Comparison of ENCODE assay signal across 11 cellular contexts in genomic region chr13:90445179-90445578, GRCh38.
A peak's percentile ranks its signal among the peaks of the same experiment; 100 is the strongest.
DNase-seq lines count a peak whose midpoint lies in the region; ATAC-seq, FAIRE-seq and TF ChIP-seq lines count a peak whose summit lies in the region.
"Had no signal": no experiment of that assay in that cellular context is flagged by ENCODE, and none has a peak within 500 bp of the region (broad histone marks: within the 10 kb centered on the region; RNA-seq: fewer than 3 reads in every experiment).

No MANE protein-coding gene starts in this region.

- H3K27me3 ChIP-seq in breast epithelium: no peaks in the 10 kb centered on the region
- H3K27me3 ChIP-seq in adrenal gland: no peaks in the 10 kb centered on the region
- no peaks in the 10 kb centered on the region for H3K27me3 ChIP-seq in hepatocyte

- peak overlapping the region; percentile 73 for H3K27ac Mint-ChIP-seq in MCF 10A (ENCODE audit: low read depth, unreplicated experiment)
- H3K27ac Mint-ChIP-seq: T-cell had no signal

- intact Hi-C loops in MCF 10A (cut with micrococcal nuclease) (no loop called here), breast epithelium (cut with DNase I; ENCODE audit: low total_unique reads) (no loop called here), adrenal gland (cut with DNase I) (no loop called here)

- H3K27me3 Mint-ChIP-seq in MCF 10A (ENCODE audit: insufficient read depth, unreplicated experiment): no peaks in the 10 kb centered on the region
- H3K27me3 Mint-ChIP-seq: T-cell had no signal

- DNase-seq in MCF 10A (ENCODE audit: unreplicated experiment) (peak; percentile 76), breast epithelium (ENCODE audit: low spot score in 2 of 2) (no peak), adrenal gland (peak in 6 of 7 donors; percentile 10 to 61 (median 40)), hepatocyte (ENCODE audit: low spot score) (peak; percentile 55), urothelium cell line (ENCODE audit: low spot score) (peak; percentile 47)
- DNase-seq: NCI-H1048, psoas muscle, T-cell had no signal

- H3K4me3 Mint-ChIP-seq in MCF 10A (ENCODE audit: unreplicated experiment): no peak overlapping the region
- H3K4me3 Mint-ChIP-seq: T-cell had no signal

- CTCF ChIA-PET in MCF 10A (lab: Yijun Ruan, JAX): interaction anchor here (0.6 kb wide), 1 partner anchor 246 kb away, joined by 6 read pairs; no protein-coding TSS in a partner anchor

- H3K4me2 ChIP-seq in hepatocyte: peak overlapping the region; percentile 11

- no peaks in the 10 kb centered on the region for H4K20me1 ChIP-seq in hepatocyte (ENCODE audit: insufficient read depth, poor library complexity, severe bottlenecking)

- no peak overlapping the region for H3K4me3 ChIP-seq in breast epithelium
- no peak overlapping the region for H3K4me3 ChIP-seq in adrenal gland
- no peak overlapping the region for H3K4me3 ChIP-seq in hepatocyte
- H3K4me3 ChIP-seq: psoas muscle had no signal

- no peaks in the 10 kb centered on the region for H3K4me1 ChIP-seq in breast epithelium
- no peaks in the 10 kb centered on the region for H3K4me1 ChIP-seq in adrenal gland (replicated peaks in 1 of 2)
- no peaks in the 10 kb centered on the region for H3K4me1 ChIP-seq in hepatocyte (ENCODE audit: insufficient read depth)
- H3K4me1 ChIP-seq: psoas muscle had no signal

- WGBS in adrenal gland, 4 donors: 28 to 35% (median 32%) methylated on average over 2 of the region's 2 CpGs
- 33% methylated on average over 2 of the region's 2 CpGs for WGBS in hepatocyte (ENCODE audit: low lambda C conversion rate, missing lambda C conversion rate)

- H3K36me3 ChIP-seq in breast epithelium (no peaks in the 10 kb centered on the region), adrenal gland (replicated peaks in 1 of 2) (no peaks in the 10 kb centered on the region), hepatocyte (replicated peaks; ENCODE audit: insufficient read depth, low read depth) (no peaks in the 10 kb centered on the region)

- ATAC-seq in GM18519 (IDR thresholded peaks at IDR 0.05; ENCODE audit: low FRiP score, unreplicated experiment): no peak
- no peak for ATAC-seq in GM21723 (IDR thresholded peaks at IDR 0.05; ENCODE audit: unreplicated experiment)
- no peak for ATAC-seq in HG03280 (IDR thresholded peaks at IDR 0.05; ENCODE audit: unreplicated experiment)
- ATAC-seq: T-cell had no signal

- H3K9me2 ChIP-seq in hepatocyte (replicated peaks; ENCODE audit: insufficient read depth): no peaks in the 10 kb centered on the region

- BruUV-seq in MCF 10A (replicated peaks; lab: Mats Ljungman, UMichigan): no TSS peak

- POLR2A ChIA-PET in MCF 10A (lab: Yijun Ruan, JAX): no interaction called here

- FAIRE-seq in urothelium cell line (lab: Jason Lieb, UNC): no peak

- H3K4me1 Mint-ChIP-seq in MCF 10A (ENCODE audit: insufficient read depth, unreplicated experiment): peaks cover 32% of the 10 kb centered on the region
- H3K4me1 Mint-ChIP-seq: T-cell had no signal

- TF ChIP-seq CTCF in MCF 10A (IDR thresholded peaks at IDR 0.05; ENCODE audit: unreplicated experiment) (no peak), breast epithelium (IDR thresholded peaks at IDR 0.05) (no peak), adrenal gland (IDR thresholded peaks at IDR 0.05) (no peak), hepatocyte (IDR thresholded peaks at IDR 0.05; ENCODE audit: poor library complexity) (no peak)

- peaks cover 10% of the 10 kb centered on the region for H3K9me3 Mint-ChIP-seq in MCF 10A (ENCODE audit: unreplicated experiment)

- no peaks in the 10 kb centered on the region for H3K79me2 ChIP-seq in hepatocyte

- H3K27ac ChIP-seq in breast epithelium: no peak overlapping the region
- no peak overlapping the region for H3K27ac ChIP-seq in adrenal gland
- no peak overlapping the region for H3K27ac ChIP-seq in hepatocyte
- H3K27ac ChIP-seq: psoas muscle had no signal

- H2AFZ ChIP-seq in hepatocyte: no peak overlapping the region

- H3K36me3 Mint-ChIP-seq in MCF 10A (ENCODE audit: insufficient read depth, unreplicated experiment): peaks cover 5% of the 10 kb centered on the region
- H3K36me3 Mint-ChIP-seq: T-cell had no signal

- no peaks in the 10 kb centered on the region for H3K9me3 ChIP-seq in breast epithelium
- H3K9me3 ChIP-seq in adrenal gland (replicated peaks in 1 of 3): no peaks in the 10 kb centered on the region
- no peaks in the 10 kb centered on the region for H3K9me3 ChIP-seq in hepatocyte (ENCODE audit: low read depth)

- TF ChIP-seq POLR2A in breast epithelium (IDR thresholded peaks at IDR 0.05) (no peak), adrenal gland (IDR thresholded peaks at IDR 0.05) (no peak)

Comparison
In these comparisons a context has a peak if more than half of its experiments do, and no peak if none do; other contexts are left out.
1. DNase-seq: peak in MCF 10A (single experiment), adrenal gland (6 of 7), hepatocyte (single experiment) and urothelium cell line (single experiment); none in breast epithelium (0 of 2).